8 cellular contexts compared by ENCODE assay signal in the genomic region with DNA sequence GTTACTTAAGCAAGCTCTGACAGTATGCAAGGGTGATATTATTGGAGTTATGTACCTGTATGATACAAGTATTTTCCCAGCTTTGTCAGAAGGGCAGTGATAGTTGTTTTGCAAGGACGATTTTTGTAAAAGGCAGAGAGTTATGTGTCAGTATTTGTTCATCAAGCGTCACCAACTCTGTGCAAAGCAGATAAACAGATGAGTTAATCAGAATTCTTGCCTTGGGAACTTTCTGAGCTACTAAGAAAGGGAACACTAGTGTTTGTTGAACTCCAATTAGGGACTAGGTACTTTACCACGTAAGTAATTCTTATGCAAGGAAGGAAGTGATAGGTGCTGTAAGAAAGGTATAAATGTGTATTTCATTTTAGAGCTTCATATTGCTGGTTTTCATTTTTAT. TPM values are rescaled to one million over a fixed set of nuclear protein-coding genes. Genes with fewer than 3 reads are reported as not detected.
DNase-seq lines count a peak whose midpoint lies in the region; ATAC-seq lines count a peak whose summit lies in the region.

No MANE protein-coding gene starts in this region.

- no peaks in the 10 kb centered on the region for H3K27me3 ChIP-seq in Karpas-422 (ENCODE audit: low read length)

- H3K4me1 ChIP-seq in Karpas-422 (ENCODE audit: low read length) = peaks cover 55% of the 10 kb centered on the region

- peak overlapping the region; percentile 75 for H3K27ac ChIP-seq in Karpas-422 (ENCODE audit: low read length)

- H4K20me1 ChIP-seq in Karpas-422 (ENCODE audit: insufficient read depth, low read depth, low read length) = peaks cover 29% of the 10 kb centered on the region; the same call in 1 of the 2 replicates

- H3K4me2 ChIP-seq in Karpas-422 (ENCODE audit: low read depth, low read length, poor library complexity, severe bottlenecking) = peak overlapping the region; percentile 76

- no peak for ATAC-seq in GM21423 (IDR thresholded peaks at IDR 0.05; ENCODE audit: unreplicated experiment)

- no peaks in the 10 kb centered on the region for H3K9me2 ChIP-seq in Karpas-422 (replicated peaks; ENCODE audit: insufficient read depth, low read length)

- no peaks in the 10 kb centered on the region for H3K36me3 ChIP-seq in Karpas-422 (ENCODE audit: insufficient read depth, low read length)

- peaks cover 63% of the 10 kb centered on the region for H3K79me2 ChIP-seq in Karpas-422 (ENCODE audit: low read length)

- H2AFZ ChIP-seq in Karpas-422 (ENCODE audit: low read length) = no peak overlapping the region

- H3K9me3 ChIP-seq in Karpas-422 (ENCODE audit: low read length) = no peaks in the 10 kb centered on the region

- peak; percentile 39 for DNase-seq in DMS79 treated with DMSO at 0.1 percent for 48 hours (lab: John Stamatoyannopoulos, UW)
- DNase-seq in Karpas-422 = peak; percentile 54
- peak; percentile 25 for DNase-seq in cerebellar cortex (ENCODE audit: low spot score)
- DNase-seq in midbrain (lab: John Stamatoyannopoulos, UW) = peak; percentile 30
- no peak for DNase-seq in NOMO-1 treated with dmso at 0.1 percent for 144 hours (lab: John Stamatoyannopoulos, UW; ENCODE audit: unreplicated experiment)
- no peak for DNase-seq in GDM1 (lab: John Stamatoyannopoulos, UW)
- DNase-seq in NCI-H446 (lab: John Stamatoyannopoulos, UW) = no peak

- H3K4me3 ChIP-seq in Karpas-422 (ENCODE audit: low read length) = peak overlapping the region; percentile 96

- H3K9ac ChIP-seq in Karpas-422 (ENCODE audit: low read length) = peak overlapping the region; percentile 97

RNA-seq across cellular contexts. Expression of gene USP47, which starts 1.5 kb away (rescaled TPM):
- 47.8 and 61.2 TPM in 2 replicates for total RNA-seq in Karpas-422 (2014; rRNA removed; shearing (Covaris generic); ENCODE audit: low replicate concordance)

Comparison
In these comparisons a context has a peak if more than half of its experiments do, and no peak if none do; other contexts are left out.
1. DNase-seq: peak in DMS79 treated with DMSO at 0.1 percent for 48 hours (single experiment), Karpas-422 (single experiment), cerebellar cortex (single experiment) and midbrain (single experiment); none in NOMO-1 treated with dmso at 0.1 percent for 144 hours (single experiment), GDM1 (single experiment) and NCI-H446 (0 of 2).